Comparison of ENCODE assay signal across 1 cellular context in genomic region chr9:81535542-81536241, GRCh38.
TF ChIP-seq lines count a peak whose summit lies in the region.

No MANE protein-coding gene starts in this region.

TF ChIP-seq in HepG2, 621 proteins besides CTCF, POLR2A, EP300 and RAD21 (continued from another document and continues in another):
- TF ChIP-seq UBTF (CRISPR knock-in tag; IDR thresholded peaks at IDR 0.05) (0 out of 2 replicates have a peak, but pooled peaks have one; percentile 17), SPEN (CRISPR knock-in tag; IDR thresholded peaks at IDR 0.05; ENCODE audit: low read depth) (no peak), NCOA5 (CRISPR knock-in tag; IDR thresholded peaks at IDR 0.05) (no peak), ZNF430 (CRISPR knock-in tag; IDR thresholded peaks at IDR 0.05) (peak; percentile 64; the same call in 1 of the 2 replicates), ZFY (CRISPR knock-in tag; IDR thresholded peaks at IDR 0.05) (no peak), ZFP36L2 (CRISPR knock-in tag; IDR thresholded peaks at IDR 0.05) (no peak), TMF1 (CRISPR knock-in tag; IDR thresholded peaks at IDR 0.05; ENCODE audit: low read depth) (no peak), RXRB (CRISPR knock-in tag; IDR thresholded peaks at IDR 0.05; ENCODE audit: borderline replicate concordance) (peak; percentile 91), HMGXB4 (CRISPR knock-in tag; IDR thresholded peaks at IDR 0.05; ENCODE audit: borderline replicate concordance in 1 of 2, low read depth in 1 of 2) (no peak; a peak in 1 of 4 replicates), SP5 (CRISPR knock-in tag; IDR thresholded peaks at IDR 0.05; ENCODE audit: borderline replicate concordance, low read depth) (peak; percentile 73), ZNF879 (CRISPR knock-in tag; IDR thresholded peaks at IDR 0.05) (no peak), NFE2L2 (IDR thresholded peaks at IDR 0.05; ENCODE audit: low read length) (peak; percentile 66; the same call in 1 of the 2 replicates), PHF5A (CRISPR knock-in tag; IDR thresholded peaks at IDR 0.05; ENCODE audit: low read depth, unreplicated experiment) (no peak), BRD4 (CRISPR knock-in tag; IDR thresholded peaks at IDR 0.05) (no peak), MAFF (IDR thresholded peaks at IDR 0.05; ENCODE audit: low read depth, low read length) (peak; percentile 66), ZNF256 (CRISPR knock-in tag; conservative IDR thresholded peaks at IDR 0.05) (0 out of 2 replicates have a peak, but pooled peaks have one; percentile 31), AKNA (CRISPR knock-in tag; IDR thresholded peaks at IDR 0.05; ENCODE audit: borderline replicate concordance) (no peak), PLSCR1 (CRISPR knock-in tag; IDR thresholded peaks at IDR 0.05; ENCODE audit: borderline replicate concordance) (no peak), ZNF788 (CRISPR knock-in tag; IDR thresholded peaks at IDR 0.05; ENCODE audit: borderline replicate concordance) (peak; percentile 34; the same call in 1 of the 2 replicates), ZNF878 (CRISPR knock-in tag; IDR thresholded peaks at IDR 0.05) (no peak), BATF2 (CRISPR knock-in tag; IDR thresholded peaks at IDR 0.05) (no peak), GMEB1 (CRISPR knock-in tag; IDR thresholded peaks at IDR 0.05; ENCODE audit: borderline replicate concordance) (peak; percentile 36; the same call in 1 of the 2 replicates), NFE2 (CRISPR knock-in tag; IDR thresholded peaks at IDR 0.05) (peak; percentile 73), GATA4 (IDR thresholded peaks at IDR 0.05; ENCODE audit: borderline replicate concordance, low read depth) (peak; percentile 87), ZNF781 (CRISPR knock-in tag; IDR thresholded peaks at IDR 0.05; ENCODE audit: borderline replicate concordance, not compliant biosample characterization) (no peak), ZSCAN31 (CRISPR knock-in tag; IDR thresholded peaks at IDR 0.05; ENCODE audit: low read depth) (no peak), ZNF709 (CRISPR knock-in tag; IDR thresholded peaks at IDR 0.05) (0 out of 2 replicates have a peak, but pooled peaks have one; percentile 24), ATRX (CRISPR knock-in tag; IDR thresholded peaks at IDR 0.05; ENCODE audit: borderline replicate concordance) (no peak), ZZZ3 (CRISPR knock-in tag; IDR thresholded peaks at IDR 0.05; ENCODE audit: borderline replicate concordance) (no peak), NAIF1 (CRISPR knock-in tag; IDR thresholded peaks at IDR 0.05; ENCODE audit: borderline replicate concordance) (peak; percentile 62; the same call in 1 of the 2 replicates), ZFP62 (CRISPR knock-in tag; IDR thresholded peaks at IDR 0.05) (no peak), ZNF629 (CRISPR knock-in tag; conservative IDR thresholded peaks at IDR 0.05) (no peak), POGZ (CRISPR knock-in tag; IDR thresholded peaks at IDR 0.05) (peak; percentile 83), ZNF34 (CRISPR knock-in tag; IDR thresholded peaks at IDR 0.05; ENCODE audit: borderline replicate concordance) (no peak), DRAP1 (CRISPR knock-in tag; IDR thresholded peaks at IDR 0.05) (0 out of 2 replicates have a peak, but pooled peaks have one; percentile 37), TRIM24 (CRISPR knock-in tag; IDR thresholded peaks at IDR 0.05) (peak; percentile 88; the same call in 1 of the 2 replicates), IRF2 (CRISPR knock-in tag; IDR thresholded peaks at IDR 0.05) (peak; percentile 73; the same call in 1 of the 2 replicates), SKI (IDR thresholded peaks at IDR 0.05; ENCODE audit: partially characterized antibody) (peak; percentile 89), REST (IDR thresholded peaks at IDR 0.05; ENCODE audit: borderline replicate concordance in 1 of 2, low read depth in 1 of 2, low read length in 2 of 2) (0 out of 4 replicates have a peak, but pooled peaks of 1 of the 2 experiments have one; percentile 23), ZBTB43 (CRISPR knock-in tag; conservative IDR thresholded peaks at IDR 0.05) (peak; percentile 92), ZFP37 (CRISPR knock-in tag; IDR thresholded peaks at IDR 0.05; ENCODE audit: borderline replicate concordance) (no peak), PRPF4 (IDR thresholded peaks at IDR 0.05; ENCODE audit: low read depth, low read length, poor library complexity, severe bottlenecking) (no peak), CREB1 (IDR thresholded peaks at IDR 0.05) (no peak), CREB1 (CRISPR knock-in tag; IDR thresholded peaks at IDR 0.05) (peak; percentile 84), MAFG (CRISPR knock-in tag; IDR thresholded peaks at IDR 0.05) (0 out of 2 replicates have a peak, but pooled peaks have one; percentile 71), SMYD3 (CRISPR knock-in tag; IDR thresholded peaks at IDR 0.05) (0 out of 2 replicates have a peak, but pooled peaks have one; percentile 51), PHF8 (CRISPR knock-in tag; IDR thresholded peaks at IDR 0.05) (no peak), ZBTB1 (CRISPR knock-in tag; IDR thresholded peaks at IDR 0.05; ENCODE audit: borderline replicate concordance) (no peak), CCAR2 (optimal IDR thresholded peaks at IDR 0.05; ENCODE audit: low read depth, low read length) (no peak), KDM6A (CRISPR knock-in tag; IDR thresholded peaks at IDR 0.05; ENCODE audit: low read depth) (peak; percentile 40; the same call in 1 of the 2 replicates)
